30 cellular contexts compared by ENCODE assay signal in genomic region chr2:174223359-174223758, GRCh38.
"Had no signal": no experiment of that assay in that cellular context is flagged by ENCODE, and none has a peak within 500 bp of the region (broad histone marks: within the 10 kb centered on the region; RNA-seq: fewer than 3 reads in every experiment).

No MANE protein-coding gene starts in this region.

- H3K9me3 Mint-ChIP-seq: naive thymus-derived CD8-positive, alpha-beta T cell; nephron; neural crest cell; stimulated activated memory B cell treated with anti-CD40 and anti-IgM and Interleukin-4, amounts not matched to agents 10 μg/mL and 1 μg/mL and 100 μg/mL, for 72 hours; stimulated activated naive CD8-positive, alpha-beta T cell treated with anti-CD3 and anti-CD28 coated beads, Interleukin-15, amount 100 ng/mL, for 72 hours; type B pancreatic cell had no signal

- H3K27ac Mint-ChIP-seq: naive thymus-derived CD8-positive, alpha-beta T cell; nephron; stimulated activated memory B cell treated with anti-CD40 and anti-IgM and Interleukin-4, amounts not matched to agents 10 μg/mL and 1 μg/mL and 100 μg/mL, for 72 hours; stimulated activated naive CD8-positive, alpha-beta T cell treated with anti-CD3 and anti-CD28 coated beads, Interleukin-15, amount 100 ng/mL, for 72 hours; type B pancreatic cell had no signal

- DNase-seq: hippocampal formation; kidney glomerular epithelial cell; left colon; left lung; lower lobe of right lung; mammary epithelial cell; mesenchymal stem cell; naive thymus-derived CD8-positive, alpha-beta T cell; nucleus accumbens; pancreas; posterior cingulate gyrus; retina; right cardiac atrium; sigmoid colon; stimulated activated CD4-positive, alpha-beta T cell treated with anti-CD3 and anti-CD28 coated beads, Interleukin-1b, Interleukin-23, amount 100 ng/mL, for 48 hours; stimulated activated CD4-positive, alpha-beta T cell treated with anti-CD3 and anti-CD28 coated beads, Interleukin-2, amount 100 ng/mL, for 48 hours; stimulated activated CD4-positive, alpha-beta T cell treated with anti-CD3 and anti-CD28 coated beads, Interleukin-4, amount 100 ng/mL, for 4 hours; stimulated activated CD8-positive, alpha-beta memory T cell treated with anti-CD3 and anti-CD28 coated beads, Interleukin-4, amount 100 ng/mL, for 48 hours; stimulated activated naive CD4-positive, alpha-beta T cell treated with Interleukin-2 at 50 U/mL for 16 hours; stimulated activated naive CD8-positive, alpha-beta T cell treated with anti-CD3 and anti-CD28 coated beads, Interleukin-15, amount 100 ng/mL, for 72 hours; substantia nigra; uterus had no signal

- H3K4me1 Mint-ChIP-seq: nephron; neural crest cell; stimulated activated naive CD8-positive, alpha-beta T cell treated with anti-CD3 and anti-CD28 coated beads, Interleukin-15, amount 100 ng/mL, for 72 hours had no signal

- H3K9me3 ChIP-seq: left lung, lower lobe of right lung, pancreas, prostate gland, sigmoid colon, tibial nerve, uterus had no signal

- H3K4me3 ChIP-seq: left lung, lower lobe of right lung, pancreas, prostate gland, sigmoid colon, smooth muscle cell, tibial nerve, uterus had no signal

- FAIRE-seq: keratinocyte, pancreas had no signal

- ATAC-seq: left colon; left lung; lower lobe of right lung; naive thymus-derived CD8-positive, alpha-beta T cell; pancreas; right cardiac atrium; stimulated activated memory B cell treated with anti-CD40 and anti-IgM and Interleukin-4, amounts not matched to agents 10 μg/mL and 1 μg/mL and 100 μg/mL, for 72 hours; stimulated activated naive CD8-positive, alpha-beta T cell treated with anti-CD3 and anti-CD28 coated beads, Interleukin-15, amount 100 ng/mL, for 72 hours had no signal

- H3K27ac ChIP-seq: left lung, lower lobe of right lung, pancreas, prostate gland, sigmoid colon, tibial nerve, uterus had no signal

- H3K36me3 ChIP-seq: pancreas, prostate gland, uterus had no signal

- H3K4me1 ChIP-seq: left lung, lower lobe of right lung, pancreas, prostate gland, sigmoid colon, tibial nerve, uterus had no signal

- H3K4me3 Mint-ChIP-seq: naive thymus-derived CD8-positive, alpha-beta T cell; nephron; neural crest cell; stimulated activated memory B cell treated with anti-CD40 and anti-IgM and Interleukin-4, amounts not matched to agents 10 μg/mL and 1 μg/mL and 100 μg/mL, for 72 hours; stimulated activated naive CD8-positive, alpha-beta T cell treated with anti-CD3 and anti-CD28 coated beads, Interleukin-15, amount 100 ng/mL, for 72 hours; type B pancreatic cell had no signal

- H3K27me3 ChIP-seq: left lung, pancreas, sigmoid colon, tibial nerve, uterus had no signal

- H3K4me2 ChIP-seq: smooth muscle cell had no signal

- H3K27me3 Mint-ChIP-seq: naive thymus-derived CD8-positive, alpha-beta T cell; stimulated activated memory B cell treated with anti-CD40 and anti-IgM and Interleukin-4, amounts not matched to agents 10 μg/mL and 1 μg/mL and 100 μg/mL, for 72 hours; stimulated activated naive CD8-positive, alpha-beta T cell treated with anti-CD3 and anti-CD28 coated beads, Interleukin-15, amount 100 ng/mL, for 72 hours; type B pancreatic cell had no signal
